In the genomic region with DNA sequence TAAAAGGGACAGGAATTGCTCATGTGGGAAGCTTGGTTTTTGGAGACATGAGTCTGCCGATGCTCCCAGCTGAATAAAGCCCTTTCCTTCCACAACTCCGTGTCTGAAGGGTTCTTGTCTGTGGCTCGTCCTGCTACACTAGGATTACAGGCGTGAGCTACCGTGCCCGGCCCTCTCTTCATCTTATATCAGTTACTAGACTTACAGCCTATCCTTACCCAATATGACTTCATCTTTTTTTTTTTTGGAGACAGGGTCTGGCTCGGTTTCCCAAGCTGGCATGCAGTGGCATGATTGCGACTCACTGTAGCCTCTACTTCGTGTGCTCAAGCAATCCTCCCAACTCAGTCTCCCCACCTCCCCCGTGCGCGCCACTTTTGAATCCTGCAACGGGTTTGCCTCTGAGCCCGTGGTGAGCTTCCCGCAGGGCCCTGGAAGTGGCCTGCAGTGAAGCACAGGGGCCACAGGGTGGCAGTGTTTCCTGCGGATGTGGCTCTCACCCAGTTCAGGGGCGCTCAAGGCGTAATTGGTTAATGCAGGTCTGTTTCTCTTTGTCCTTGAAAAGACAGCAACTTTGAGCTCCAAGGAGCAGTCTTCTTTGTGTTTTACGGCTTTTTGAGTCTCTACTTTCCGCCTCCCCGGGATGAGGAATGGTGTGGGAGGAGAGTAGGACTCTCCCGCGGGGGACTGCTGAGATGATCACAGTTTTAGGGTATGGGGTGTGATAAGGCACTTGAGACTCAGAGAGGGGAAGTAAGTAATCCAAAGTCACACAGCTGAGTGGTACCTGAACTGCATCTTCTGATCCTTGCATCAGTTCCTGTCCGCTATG, we compare ENCODE assay signal across 8 cellular contexts. TPM values are rescaled to one million over a fixed set of nuclear protein-coding genes. Genes with fewer than 3 reads are reported as not detected.
DNase-seq lines count a peak whose midpoint lies in the region; ATAC-seq and TF ChIP-seq lines count a peak whose summit lies in the region.

No MANE protein-coding gene starts in this region.

- no peak for TF ChIP-seq POLR2A in uterus (IDR thresholded peaks at IDR 0.05)

- TF ChIP-seq CTCF in LNCAP (IDR thresholded peaks at IDR 0.05) (peak; percentile 96), glutamatergic neuron (IDR thresholded peaks at IDR 0.05; ENCODE audit: partially characterized antibody, unreplicated experiment) (peak; percentile 95), uterus (IDR thresholded peaks at IDR 0.05) (peak; percentile 81 to 89 (median 87))

- H3K9me3 ChIP-seq in SK-N-MC (ENCODE audit: low read depth, low read length): no peaks in the 10 kb centered on the region
- H3K9me3 ChIP-seq in uterus: no peaks in the 10 kb centered on the region

- H3K4me3 ChIP-seq in SK-N-MC (no peak overlapping the region), uterus (no peak overlapping the region)

- no peak overlapping the region for H3K27ac ChIP-seq in SK-N-MC
- no peak overlapping the region for H3K27ac ChIP-seq in uterus

- H3K27me3 Mint-ChIP-seq in glutamatergic neuron (ENCODE audit: unreplicated experiment): peaks cover 4% of the 10 kb centered on the region

- H3K4me1 Mint-ChIP-seq in glutamatergic neuron (ENCODE audit: low read depth, unreplicated experiment): peaks cover 11% of the 10 kb centered on the region

- ATAC-seq in GM18909 (IDR thresholded peaks at IDR 0.05; ENCODE audit: poor library complexity, unreplicated experiment): peak; percentile 65

- H3K36me3 Mint-ChIP-seq in glutamatergic neuron (ENCODE audit: unreplicated experiment): no peaks in the 10 kb centered on the region

- DNase-seq in AG08396 (ENCODE audit: low spot score) (peak; percentile 83), SK-N-MC (ENCODE audit: low read depth, low spot score) (peak; percentile 24), glutamatergic neuron (peak; percentile 87), posterior vena cava (ENCODE audit: low spot score) (peak; percentile 89), uterus (peak; percentile 59 to 60)
- DNase-seq in activated naive CD4-positive, alpha-beta T cell treated with Interleukin-2 at 50 U/mL for 16 hours: peak; percentile 72

- H3K9me3 Mint-ChIP-seq in glutamatergic neuron (ENCODE audit: unreplicated experiment): no peaks in the 10 kb centered on the region

- no peak overlapping the region for H3K9ac ChIP-seq in SK-N-MC (ENCODE audit: insufficient read length)

- no peak overlapping the region for H3K4me3 Mint-ChIP-seq in glutamatergic neuron (ENCODE audit: unreplicated experiment)

- peak overlapping the region; percentile 88 for H3K27ac Mint-ChIP-seq in glutamatergic neuron (ENCODE audit: unreplicated experiment)

- H3K27me3 ChIP-seq in uterus: no peaks in the 10 kb centered on the region

- H3K4me1 ChIP-seq in uterus: no peaks in the 10 kb centered on the region

- H3K36me3 ChIP-seq in SK-N-MC (ENCODE audit: insufficient read depth, low read length): no peaks in the 10 kb centered on the region
- H3K36me3 ChIP-seq in uterus: no peaks in the 10 kb centered on the region

- intact Hi-C loops in posterior vena cava (cut with DNase I) (loop anchor here in 1 of 2 donors (10.0 kb wide), 1 partner anchor 477 kb away; no protein-coding TSS in a partner anchor), uterus (cut with DNase I; ENCODE audit: low total_unique reads) (loop anchor here (10.0 kb wide), 1 partner anchor 477 kb away; no protein-coding TSS in a partner anchor)

RNA-seq across cellular contexts. Expression of gene GPRC5B, which starts 22.7 kb away (rescaled TPM):
- 8.7 TPM for total RNA-seq in glutamatergic neuron (ENCODE audit: unreplicated experiment)
- 10 to 100 TPM; 21.9 to 31.4 TPM for total RNA-seq in posterior vena cava
- 10 to 100 TPM; 16.5 to 53.0 (median 22.3) TPM for total RNA-seq in uterus

Comparison
In these comparisons a context has a peak if more than half of its experiments do, and no peak if none do; other contexts are left out.
1. DNase-seq: peak in every context shown above with its lines; median percentile 89 in posterior vena cava; 87 in glutamatergic neuron; 83 in AG08396; 72 in activated naive CD4-positive, alpha-beta T cell treated with Interleukin-2 at 50 U/mL for 16 hours; 60 in uterus; 24 in SK-N-MC.